ENCODE assay signal across 17 cellular contexts in the genomic region with DNA sequence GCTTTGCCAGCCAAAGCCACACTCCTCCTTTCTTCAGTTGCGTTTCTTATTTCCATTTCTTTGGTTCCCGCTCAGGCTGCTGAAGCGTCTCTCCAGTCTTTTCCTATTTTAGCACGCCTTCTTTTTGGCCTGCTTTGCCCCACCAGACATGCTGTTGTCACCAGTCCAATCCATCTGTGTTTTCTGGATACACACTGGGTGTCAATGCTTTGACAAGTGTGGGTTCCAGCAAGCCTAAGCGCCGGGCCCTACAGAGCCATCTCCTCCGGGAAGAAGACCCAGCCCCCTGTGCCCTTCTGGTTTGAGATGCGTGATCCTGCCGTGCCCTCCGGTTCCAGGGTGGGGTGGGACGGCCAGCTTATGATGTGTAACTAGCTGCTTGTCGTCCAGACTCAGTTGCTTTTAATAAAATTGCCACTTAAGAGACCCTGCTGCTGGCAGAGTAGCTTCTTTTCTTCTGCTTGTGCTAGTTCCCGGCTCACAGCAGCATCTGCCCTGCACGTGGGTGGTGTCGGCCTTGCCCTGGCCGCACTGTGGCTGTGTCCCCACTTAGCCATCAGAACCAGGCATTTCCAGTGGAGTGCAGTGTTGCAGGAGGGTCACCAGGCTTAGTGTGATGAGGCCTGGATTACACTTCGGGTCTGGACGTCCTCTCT.
"Had no signal": no experiment of that assay in that cellular context is flagged by ENCODE, and none has a peak within 500 bp of the region (broad histone marks: within the 10 kb centered on the region; RNA-seq: fewer than 3 reads in every experiment).

No MANE protein-coding gene starts in this region.

- FAIRE-seq: urothelium cell line had no signal

- ATAC-seq: gastrocnemius medialis; natural killer cell treated with Interleukin-12 subunit alpha and Interleukin-12 subunit beta and Interleukin-15 and Interleukin-18, amount 100 ng/mL, for 72 hours had no signal

- H3K9me3 ChIP-seq: ascending aorta, gastrocnemius medialis, thyroid gland had no signal

- H3K36me3 ChIP-seq: ascending aorta, gastrocnemius medialis, thyroid gland had no signal

- H3K4me1 ChIP-seq: ascending aorta had no signal

- H3K9me3 Mint-ChIP-seq: activated naive CD8-positive, alpha-beta T cell treated with anti-CD3 and anti-CD28 coated beads, Interleukin-2, amount 10 ng/mL, durations not matched to agents 7 days and 5 days; natural killer cell treated with Interleukin-12 subunit alpha and Interleukin-12 subunit beta and Interleukin-15 and Interleukin-18, amount 100 ng/mL, for 72 hours; stimulated activated naive CD8-positive, alpha-beta T cell treated with anti-CD3 and anti-CD28 coated beads, Interleukin-15, amount 100 ng/mL, for 72 hours had no signal

- H3K36me3 Mint-ChIP-seq: activated naive CD8-positive, alpha-beta T cell treated with anti-CD3 and anti-CD28 coated beads, Interleukin-2, amount 10 ng/mL, durations not matched to agents 7 days and 5 days; natural killer cell treated with Interleukin-12 subunit alpha and Interleukin-12 subunit beta and Interleukin-15 and Interleukin-18, amount 100 ng/mL, for 72 hours had no signal

- H3K27ac ChIP-seq: ascending aorta, gastrocnemius medialis, thyroid gland had no signal

- H3K4me3 ChIP-seq: ascending aorta, gastrocnemius medialis, lung, thyroid gland had no signal

- H3K4me3 Mint-ChIP-seq: activated naive CD8-positive, alpha-beta T cell treated with anti-CD3 and anti-CD28 coated beads, Interleukin-2, amount 10 ng/mL, durations not matched to agents 7 days and 5 days; natural killer cell treated with Interleukin-12 subunit alpha and Interleukin-12 subunit beta and Interleukin-15 and Interleukin-18, amount 100 ng/mL, for 72 hours; stimulated activated naive CD8-positive, alpha-beta T cell treated with anti-CD3 and anti-CD28 coated beads, Interleukin-15, amount 100 ng/mL, for 72 hours had no signal

- DNase-seq: activated CD4-positive, alpha-beta T cell treated with anti-CD3 and anti-CD28 coated beads for 1 hour; activated CD4-positive, alpha-beta T cell treated with anti-CD3 and anti-CD28 coated beads, Interleukin-2, amount 50 U/mL, for 48 hours; activated gamma-delta T cell treated with Interleukin-2 at 50 U/mL for 16 hours; activated naive CD8-positive, alpha-beta T cell treated with anti-CD3 and anti-CD28 coated beads, Interleukin-2, amount 10 ng/mL, durations not matched to agents 7 days and 5 days; activated T-cell treated with anti-CD3 and anti-CD28 coated beads, Interleukin-2, amount 50 U/mL, for 48 hours; cortex of kidney; effector memory CD4-positive, alpha-beta T cell; gastrocnemius medialis; kidney glomerular epithelial cell; stimulated activated CD4-positive, alpha-beta T cell treated with anti-CD3 and anti-CD28 coated beads, Interleukin-4, amount 100 ng/mL, for 1 hour; stimulated activated naive CD8-positive, alpha-beta T cell treated with anti-CD3 and anti-CD28 coated beads, Interleukin-15, amount 100 ng/mL, for 72 hours; T-helper 9 cell; thyroid gland had no signal

- H3K27me3 ChIP-seq: ascending aorta, gastrocnemius medialis, thyroid gland had no signal

- H3K27ac Mint-ChIP-seq: activated naive CD8-positive, alpha-beta T cell treated with anti-CD3 and anti-CD28 coated beads, Interleukin-2, amount 10 ng/mL, durations not matched to agents 7 days and 5 days; stimulated activated naive CD8-positive, alpha-beta T cell treated with anti-CD3 and anti-CD28 coated beads, Interleukin-15, amount 100 ng/mL, for 72 hours had no signal
